In the genomic region with DNA sequence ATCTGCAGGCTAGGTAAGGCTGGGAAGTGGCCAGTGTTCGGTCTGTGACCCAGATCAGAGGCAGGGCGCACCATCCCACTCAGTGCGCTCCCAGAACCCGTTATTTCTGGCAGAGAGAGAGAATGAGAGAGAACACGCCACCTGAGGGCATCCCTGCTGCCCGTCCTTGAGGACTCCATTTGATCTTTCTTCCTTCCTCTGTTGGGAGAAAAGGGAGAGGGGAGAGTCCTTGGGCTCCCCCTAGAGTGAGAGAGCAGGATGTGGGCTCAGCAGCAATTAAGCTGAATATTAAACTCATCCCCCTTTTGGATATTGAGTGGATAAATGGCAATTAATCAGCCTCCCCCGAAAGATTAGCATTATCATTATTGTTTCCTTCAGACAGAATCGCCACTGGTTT, we compare ENCODE assay signal across 13 cellular contexts.
DNase-seq lines count a peak whose midpoint lies in the region; ATAC-seq and TF ChIP-seq lines count a peak whose summit lies in the region.
"Had no signal": no experiment of that assay in that cellular context is flagged by ENCODE, and none has a peak within 500 bp of the region (broad histone marks: within the 10 kb centered on the region; RNA-seq: fewer than 3 reads in every experiment).

No MANE protein-coding gene starts in this region.

- intact Hi-C loops in left ventricle myocardium inferior (cut with micrococcal nuclease) = loop anchor here (10.0 kb wide), 3 partner anchors 299 to 589 kb away; no protein-coding TSS in a partner anchor

- no peak for ATAC-seq in GM18870 (IDR thresholded peaks at IDR 0.05; ENCODE audit: unreplicated experiment)

- no peak overlapping the region for H3K27ac ChIP-seq in left ventricle myocardium inferior (replicated peaks)
- H3K27ac ChIP-seq in right atrium auricular region = no peak overlapping the region
- H3K27ac ChIP-seq: spleen, thoracic aorta had no signal

- H3K27me3 ChIP-seq in left ventricle myocardium inferior (ENCODE audit: low read depth) (no peaks in the 10 kb centered on the region), right atrium auricular region (no peaks in the 10 kb centered on the region), NT2/D1 (ENCODE audit: insufficient read depth, insufficient read length) (no peaks in the 10 kb centered on the region)
- H3K27me3 ChIP-seq: MG63, spleen had no signal

- H3K9ac ChIP-seq in NT2/D1 (ENCODE audit: insufficient read length, low read depth) = no peak overlapping the region

- peaks cover under 1% of the 10 kb centered on the region for H3K4me1 ChIP-seq in left ventricle myocardium inferior
- H3K4me1 ChIP-seq in right atrium auricular region = no peaks in the 10 kb centered on the region
- no peaks in the 10 kb centered on the region for H3K4me1 ChIP-seq in NT2/D1 (ENCODE audit: insufficient read depth, insufficient read length)
- H3K4me1 ChIP-seq: spleen had no signal

- TF ChIP-seq CTCF in left ventricle myocardium inferior (IDR thresholded peaks at IDR 0.05; ENCODE audit: borderline replicate concordance) = peak; percentile 46
- peak in 1 of 2 donors; percentile 40 for TF ChIP-seq CTCF in right atrium auricular region (IDR thresholded peaks at IDR 0.05)
- peak; percentile 52 for TF ChIP-seq CTCF in epithelial cell of proximal tubule (conservative IDR thresholded peaks at IDR 0.05; ENCODE audit: low read depth, low read length)

- no peak overlapping the region for H3K4me3 ChIP-seq in left ventricle myocardium inferior
- H3K4me3 ChIP-seq in right atrium auricular region = no peak overlapping the region
- no peak overlapping the region for H3K4me3 ChIP-seq in NT2/D1 (ENCODE audit: insufficient read length, low read depth)
- no peak overlapping the region for H3K4me3 ChIP-seq in epithelial cell of proximal tubule (ENCODE audit: low read depth, low read length)
- H3K4me3 ChIP-seq: MG63, spleen, thoracic aorta had no signal

- DNase-seq in left ventricle myocardium inferior (no peak), right atrium auricular region (ENCODE audit: low spot score) (no peak), NT2/D1 (ENCODE audit: low read depth, low spot score) (peak; percentile 3), epithelial cell of proximal tubule (ENCODE audit: low read depth) (no peak), GDM1 (lab: John Stamatoyannopoulos, UW) (no peak), middle frontal gyrus (ENCODE audit: extremely low spot score, low spot score) (no peak), NCI-H128 (lab: John Stamatoyannopoulos, UW; ENCODE audit: unreplicated experiment) (no peak)
- DNase-seq: DMS79, MG63, spleen, T-helper 1 cell had no signal

- H3K36me3 ChIP-seq in left ventricle myocardium inferior (peaks cover 24% of the 10 kb centered on the region), right atrium auricular region (peaks cover 24% of the 10 kb centered on the region), NT2/D1 (ENCODE audit: insufficient read depth, insufficient read length, low read length) (peaks cover 10% of the 10 kb centered on the region)
- H3K36me3 ChIP-seq: MG63, thoracic aorta had no signal

- H3K9me3 ChIP-seq in left ventricle myocardium inferior (replicated peaks) = no peaks in the 10 kb centered on the region
- no peaks in the 10 kb centered on the region for H3K9me3 ChIP-seq in right atrium auricular region
- H3K9me3 ChIP-seq in NT2/D1 (ENCODE audit: insufficient read depth, low read length) = no peaks in the 10 kb centered on the region; the same call in 1 of the 2 replicates
- H3K9me3 ChIP-seq: MG63, spleen, thoracic aorta had no signal
